ENCODE assay signal across 8 cellular contexts in the genomic region with DNA sequence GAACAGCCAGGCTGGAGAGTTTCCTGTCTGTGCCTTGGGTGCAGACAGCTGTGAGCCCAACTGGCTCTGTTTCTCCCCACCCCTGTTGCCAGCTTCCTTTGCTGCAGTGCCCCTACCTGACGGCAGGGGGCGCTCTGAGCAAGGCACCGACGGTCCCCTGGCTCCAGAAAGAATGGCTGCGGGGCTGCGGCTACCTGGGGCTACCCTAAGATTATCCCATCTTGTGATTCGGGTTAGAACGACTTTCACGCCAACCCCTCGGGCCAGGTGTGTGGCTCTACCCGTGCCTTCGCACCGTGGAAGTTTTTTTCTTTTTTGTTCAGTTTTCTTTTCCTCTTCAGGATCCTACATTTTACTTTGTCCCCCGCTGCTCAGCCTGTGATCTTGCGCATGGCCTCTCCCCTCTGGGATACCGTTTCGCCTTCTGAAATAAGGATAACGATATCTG. TPM values are rescaled to one million over a fixed set of nuclear protein-coding genes. Genes with fewer than 3 reads are reported as not detected.
DNase-seq lines count a peak whose midpoint lies in the region; TF ChIP-seq lines count a peak whose summit lies in the region.

No MANE protein-coding gene starts in this region.

- peaks cover 4 to 5% of the 10 kb centered on the region in 2 donors for H3K27me3 Mint-ChIP-seq in CD8-positive, alpha-beta memory T cell
- no peaks in the 10 kb centered on the region for H3K27me3 Mint-ChIP-seq in activated T-cell treated with anti-CD3 and anti-CD28 coated beads, Interleukin-2, amount 50 U/mL, for 24 hours

- no peaks in the 10 kb centered on the region for H3F3A ChIP-seq in neural cell (ENCODE audit: insufficient read depth, low read length, poor library complexity, severe bottlenecking)

- TF ChIP-seq EP300 in neural cell (conservative IDR thresholded peaks at IDR 0.05; ENCODE audit: poor library complexity, severe bottlenecking) = no peak
- TF ChIP-seq EP300 in stomach (IDR thresholded peaks at IDR 0.05) = no peak

- CTCF ChIA-PET in CD8-positive, alpha-beta memory T cell (lab: Charles Lee) = interaction anchor here (0.5 to 2.6 kb wide), 30 partner anchors 9 to 690 kb away, joined by 3 to 18 read pairs (median 4); no protein-coding TSS in a partner anchor

- no peak for TF ChIP-seq POLR2A in stomach (IDR thresholded peaks at IDR 0.05)

- no peaks in the 10 kb centered on the region for H3K9me3 ChIP-seq in CD8-positive, alpha-beta memory T cell (ENCODE audit: low read length)
- no peaks in the 10 kb centered on the region for H3K9me3 ChIP-seq in fibroblast of lung (ENCODE audit: control insufficient read depth, insufficient read depth, low read depth, low read length)
- H3K9me3 ChIP-seq in neural cell (ENCODE audit: low read length) = no peaks in the 10 kb centered on the region
- no peaks in the 10 kb centered on the region for H3K9me3 ChIP-seq in stomach

- H3K9me2 ChIP-seq in neural cell (ENCODE audit: insufficient read depth, low read length) = no peaks in the 10 kb centered on the region

- no peak overlapping the region for H3K27ac ChIP-seq in CD8-positive, alpha-beta memory T cell (ENCODE audit: low read depth, low read length)
- H3K27ac ChIP-seq in fibroblast of lung (ENCODE audit: insufficient read depth, low read length) (no peak overlapping the region), neural cell (ENCODE audit: low read length) (no peak overlapping the region), stomach (no peak overlapping the region)

- H3K79me2 ChIP-seq in fibroblast of lung (ENCODE audit: control insufficient read depth, insufficient read depth, low read length) (no peaks in the 10 kb centered on the region), neural cell (replicated peaks; ENCODE audit: insufficient read depth, low read length) (no peaks in the 10 kb centered on the region)

- H3K4me2 ChIP-seq in fibroblast of lung (ENCODE audit: extremely low read depth, insufficient read depth, low read length) (no peak overlapping the region), neural cell (ENCODE audit: low read length) (no peak overlapping the region)

- H3K27ac Mint-ChIP-seq in CD8-positive, alpha-beta memory T cell = no peak overlapping the region
- H3K27ac Mint-ChIP-seq in activated T-cell treated with anti-CD3 and anti-CD28 coated beads, Interleukin-2, amount 50 U/mL, for 24 hours = no peak overlapping the region

- peaks cover 7% of the 10 kb centered on the region for H3K4me1 ChIP-seq in CD8-positive, alpha-beta memory T cell (ENCODE audit: insufficient read depth, low read length)
- H3K4me1 ChIP-seq in fibroblast of lung (ENCODE audit: control insufficient read depth, extremely low read depth, insufficient read depth, low read length) = no peaks in the 10 kb centered on the region
- H3K4me1 ChIP-seq in stomach = peaks cover 0 to 7% (median 0%) of the 10 kb centered on the region in 4 donors

- H3K4me1 Mint-ChIP-seq in CD8-positive, alpha-beta memory T cell = peaks cover 4 to 6% (median 6%) of the 10 kb centered on the region in 3 donors
- H3K4me1 Mint-ChIP-seq in activated T-cell treated with anti-CD3 and anti-CD28 coated beads, Interleukin-2, amount 50 U/mL, for 24 hours (ENCODE audit: low read depth) = peaks cover 4% of the 10 kb centered on the region

- no peaks in the 10 kb centered on the region for H4K20me1 ChIP-seq in fibroblast of lung (ENCODE audit: control insufficient read depth, extremely low read depth, insufficient read depth, low read length)
- no peaks in the 10 kb centered on the region for H4K20me1 ChIP-seq in neural cell (ENCODE audit: insufficient read depth)

- H3K4me3 ChIP-seq in CD8-positive, alpha-beta memory T cell (ENCODE audit: low read length) = no peak overlapping the region
- H3K4me3 ChIP-seq in fibroblast of lung (replicated peaks in 1 of 4; ENCODE audit: control extremely low read depth in 1 of 4, insufficient read depth in 1 of 4, low read depth in 3 of 4, low read length in 4 of 4) = no peak overlapping the region
- H3K4me3 ChIP-seq in neural cell (ENCODE audit: low read length) = no peak overlapping the region
- no peak overlapping the region for H3K4me3 ChIP-seq in stomach

- H3K36me3 Mint-ChIP-seq in CD8-positive, alpha-beta memory T cell = no peaks in the 10 kb centered on the region
- no peaks in the 10 kb centered on the region for H3K36me3 Mint-ChIP-seq in activated T-cell treated with anti-CD3 and anti-CD28 coated beads, Interleukin-2, amount 50 U/mL, for 24 hours (ENCODE audit: low read depth)

- WGBS in stomach, 5 donors = 34 to 43% (median 42%) methylated on average over 18 of the region's 18 CpGs

- peak; percentile 80 for TF ChIP-seq RAD21 in neural cell (conservative IDR thresholded peaks at IDR 0.05)

- TF ChIP-seq CTCF in fibroblast of lung (conservative IDR thresholded peaks at IDR 0.05 in 1 of 2, IDR thresholded peaks at IDR 0.05 in 1 of 2; ENCODE audit: low read depth in 1 of 2, low read length in 2 of 2) (peak; percentile 97 to 100), neural cell (IDR thresholded peaks at IDR 0.05; ENCODE audit: poor library complexity, severe bottlenecking) (peak; percentile 92), stomach (IDR thresholded peaks at IDR 0.05) (peak in 5 of 7 experiments; percentile 84 to 99 (median 93))

- H3K9me3 Mint-ChIP-seq in CD8-positive, alpha-beta memory T cell = no peaks in the 10 kb centered on the region
- H3K9me3 Mint-ChIP-seq in activated T-cell treated with anti-CD3 and anti-CD28 coated beads, Interleukin-2, amount 50 U/mL, for 24 hours = no peaks in the 10 kb centered on the region

- intact Hi-C loops in stomach (cut with DNase I; ENCODE audit: low total_unique reads) = loop anchor here (10.0 kb wide), 1 partner anchor 242 kb away; no protein-coding TSS in a partner anchor

- no peaks in the 10 kb centered on the region for H3K27me3 ChIP-seq in CD8-positive, alpha-beta memory T cell (ENCODE audit: insufficient read depth, low read length, poor library complexity, severe bottlenecking)
- H3K27me3 ChIP-seq in fibroblast of lung (ENCODE audit: control insufficient read depth, insufficient read depth, low read length) = no peaks in the 10 kb centered on the region
- no peaks in the 10 kb centered on the region for H3K27me3 ChIP-seq in neural cell (ENCODE audit: insufficient read depth, low read depth, low read length)
- no peaks in the 10 kb centered on the region for H3K27me3 ChIP-seq in stomach

- H3K9ac ChIP-seq in fibroblast of lung (ENCODE audit: insufficient read depth, low read length) = no peak overlapping the region
- H3K9ac ChIP-seq in neural cell (ENCODE audit: low read length) = no peak overlapping the region

- H2AFZ ChIP-seq in fibroblast of lung (ENCODE audit: low read length) = no peak overlapping the region
- H2AFZ ChIP-seq in neural cell (ENCODE audit: low read depth, low read length) = no peak overlapping the region

- POLR2A ChIA-PET in CD8-positive, alpha-beta memory T cell (lab: Charles Lee) = interaction anchor here (0.7 kb wide), 1 partner anchor 393 kb away, joined by 8 read pairs; no protein-coding TSS in a partner anchor

- peak overlapping the region in 6 of 7 donors; percentile 19 to 75 (median 70) for H3K4me3 Mint-ChIP-seq in CD8-positive, alpha-beta memory T cell
- no peak overlapping the region for H3K4me3 Mint-ChIP-seq in activated T-cell treated with anti-CD3 and anti-CD28 coated beads, Interleukin-2, amount 50 U/mL, for 24 hours

- peak; percentile 60 to 80 (median 67) for DNase-seq in CD8-positive, alpha-beta memory T cell
- DNase-seq in HT1080 (ENCODE audit: low read depth) (peak; percentile 58), OCI-M1 (lab: John Stamatoyannopoulos, UW) (peak; percentile 72), fibroblast of lung (ENCODE audit: low read depth in 2 of 2) (peak; percentile 22 to 37), stomach (peak; percentile 74), OCI-M2 (lab: John Stamatoyannopoulos, UW; ENCODE audit: unreplicated experiment) (no peak)
- DNase-seq in activated T-cell treated with anti-CD3 and anti-CD28 coated beads, Interleukin-2, amount 50 U/mL, for 24 hours = peak; percentile 87

- no peaks in the 10 kb centered on the region for H3K36me3 ChIP-seq in CD8-positive, alpha-beta memory T cell (ENCODE audit: insufficient read depth, low read length)
- no peaks in the 10 kb centered on the region for H3K36me3 ChIP-seq in fibroblast of lung (ENCODE audit: control insufficient read depth, insufficient read depth, low read length)
- peaks cover 6% of the 10 kb centered on the region for H3K36me3 ChIP-seq in neural cell (ENCODE audit: insufficient read depth, low read length)
- peaks cover 24 to 89% (median 85%) of the 10 kb centered on the region in 4 donors for H3K36me3 ChIP-seq in stomach

TF ChIP-seq in neural cell, 6 proteins besides CTCF, POLR2A, EP300 and RAD21:
- TF ChIP-seq TAF1 (IDR thresholded peaks at IDR 0.05; ENCODE audit: low read depth) = no peak
- TF ChIP-seq MXI1 (conservative IDR thresholded peaks at IDR 0.05; ENCODE audit: poor library complexity, severe bottlenecking) = no peak
- peak; percentile 87 for TF ChIP-seq SMC3 (conservative IDR thresholded peaks at IDR 0.05; ENCODE audit: poor library complexity)

RNA-seq across cellular contexts. Expression of gene AAR2, which starts 33.4 kb away (rescaled TPM):
- total RNA-seq in CD8-positive, alpha-beta memory T cell = 10 to 100 TPM; 32.1 to 32.7 TPM
- polyA plus RNA-seq in CD8-positive, alpha-beta memory T cell = 38.2 TPM
- total RNA-seq in HT1080 (2014; rRNA removed; shearing (Covaris generic)) = 34.5 and 50.1 TPM in 2 replicates
- 25.3 and 27.3 TPM in 2 replicates for polyA plus RNA-seq in HT1080 (2015; cell fraction: cytosol; rRNA removed)
- polyA plus RNA-seq in HT1080 (2015; cell fraction: nucleus; rRNA removed) = 35.4 and 39.0 TPM in 2 replicates
- total RNA-seq in fibroblast of lung (21.8 and 24.6 TPM in 2 replicates), stomach (10 to 100 TPM in 4 of 5 donors, 1 to 10 TPM in 1; 4.7 to 75.6 (median 22.3) TPM)
- polyA plus RNA-seq in fibroblast of lung (24.3 and 25.3 TPM in 2 replicates), neural cell (25.4 and 28.1 TPM in 2 replicates), stomach (10 to 100 TPM; 15.4 to 22.5 (median 17.1) TPM)
- polyA plus RNA-seq in fibroblast of lung (2012) = 23.3 and 24.1 TPM in 2 replicates
- polyA minus RNA-seq in fibroblast of lung (ENCODE audit: low replicate concordance) (55.4 and 72.6 TPM in 2 replicates), neural cell (35.1 and 36.3 TPM in 2 replicates)

RNA-seq across cellular contexts. Expression of gene EPB41L1, which starts 48.4 kb away (rescaled TPM):
- total RNA-seq in CD8-positive, alpha-beta memory T cell = under 1 TPM; 0.29 to 0.35 TPM
- polyA plus RNA-seq in CD8-positive, alpha-beta memory T cell = not detected
- 19.8 and 31.3 TPM in 2 replicates for total RNA-seq in HT1080 (2014; rRNA removed; shearing (Covaris generic))
- 27.1 and 35.5 TPM in 2 replicates for polyA plus RNA-seq in HT1080 (2015; cell fraction: cytosol; rRNA removed)
- polyA plus RNA-seq in HT1080 (2015; cell fraction: nucleus; rRNA removed) = 16.1 and 20.1 TPM in 2 replicates
- total RNA-seq in fibroblast of lung (10.3 and 17.0 TPM in 2 replicates), stomach (100 to 1,000 TPM in 2 of 5 donors, 10 to 100 TPM in 3; 40.2 to 271 (median 99.2) TPM)
- polyA plus RNA-seq in fibroblast of lung (13.9 and 16.2 TPM in 2 replicates), neural cell (38.2 and 57.8 TPM in 2 replicates), stomach (10 to 100 TPM; 25.9 to 36.0 (median 29.5) TPM)
- polyA plus RNA-seq in fibroblast of lung (2012) = 17.5 and 27.4 TPM in 2 replicates
- polyA minus RNA-seq in fibroblast of lung (ENCODE audit: low replicate concordance) (34.4 and 69.5 TPM in 2 replicates), neural cell (119 and 144 TPM in 2 replicates)
